10 cellular contexts compared by ENCODE assay signal in genomic region chr2:241561811-241562210, GRCh38. TPM values are rescaled to one million over a fixed set of nuclear protein-coding genes. Genes with fewer than 3 reads are reported as not detected.
DNase-seq lines count a peak whose midpoint lies in the region; ATAC-seq and TF ChIP-seq lines count a peak whose summit lies in the region.
"Had no signal": no experiment of that assay in that cellular context is flagged by ENCODE, and none has a peak within 500 bp of the region (broad histone marks: within the 10 kb centered on the region; RNA-seq: fewer than 3 reads in every experiment).

No MANE protein-coding gene starts in this region.

- TF ChIP-seq CTCF in BE2C (IDR thresholded peaks at IDR 0.05; ENCODE audit: low read depth, low read length) (no peak), fibroblast of pulmonary artery (IDR thresholded peaks at IDR 0.05; ENCODE audit: low read length, missing control alignments) (no peak)

- H3K27ac Mint-ChIP-seq in stimulated activated effector memory CD8-positive, alpha-beta T cell treated with anti-CD3 and anti-CD28 coated beads, Interleukin-12 subunit alpha, Interleukin-12 subunit beta, amount 100 ng/mL, for 72 hours: no peak overlapping the region
- H3K27ac Mint-ChIP-seq: activated T-helper 17 cell treated with anti-CD3 and anti-CD28 coated beads, Interleukin-2, amount 50 U/mL, for 72 hours had no signal

- ATAC-seq in SK-N-SH treated with all-trans-retinoic acid at 6 μM for 48 hours (peak; percentile 75), GM18520 (IDR thresholded peaks at IDR 0.05; ENCODE audit: unreplicated experiment) (no peak)
- ATAC-seq in stimulated activated effector memory CD8-positive, alpha-beta T cell treated with anti-CD3 and anti-CD28 coated beads, Interleukin-12 subunit alpha, Interleukin-12 subunit beta, amount 100 ng/mL, for 72 hours: no peak
- ATAC-seq: activated T-helper 17 cell treated with anti-CD3 and anti-CD28 coated beads, Interleukin-2, amount 50 U/mL, for 72 hours had no signal

- no peaks in the 10 kb centered on the region for H3K9me3 ChIP-seq in BE2C

- H3K4me1 ChIP-seq in BE2C: peaks cover 43% of the 10 kb centered on the region

- H3K36me3 ChIP-seq in BE2C: no peaks in the 10 kb centered on the region

- no peaks in the 10 kb centered on the region for H3K36me3 Mint-ChIP-seq in stimulated activated effector memory CD8-positive, alpha-beta T cell treated with anti-CD3 and anti-CD28 coated beads, Interleukin-12 subunit alpha, Interleukin-12 subunit beta, amount 100 ng/mL, for 72 hours

- no peak overlapping the region for H3K4me3 ChIP-seq in BE2C (ENCODE audit: low read depth, low read length)
- no peak overlapping the region for H3K4me3 ChIP-seq in fibroblast of pulmonary artery (replicated peaks; ENCODE audit: low read depth, low read length)

- no peak overlapping the region for H3K4me3 Mint-ChIP-seq in stimulated activated effector memory CD8-positive, alpha-beta T cell treated with anti-CD3 and anti-CD28 coated beads, Interleukin-12 subunit alpha, Interleukin-12 subunit beta, amount 100 ng/mL, for 72 hours
- H3K4me3 Mint-ChIP-seq: activated T-helper 17 cell treated with anti-CD3 and anti-CD28 coated beads, Interleukin-2, amount 50 U/mL, for 72 hours had no signal

- DNase-seq in BE2C: peak; percentile 78
- DNase-seq in fibroblast of pulmonary artery (ENCODE audit: low read depth): peak; percentile 80
- DNase-seq in nucleus accumbens (lab: John Stamatoyannopoulos, UW): peak in 46 of 56 donors; percentile 8 to 92 (median 57)
- no peak for DNase-seq in activated gamma-delta T cell (lab: John Stamatoyannopoulos, UW)
- no peak for DNase-seq in activated CD4-positive, CD25-positive, alpha-beta regulatory T cell treated with anti-CD3 and anti-CD28 coated beads, Interleukin-2, amount 50 U/mL, for 72 hours
- no peak for DNase-seq in stimulated activated effector memory CD8-positive, alpha-beta T cell treated with anti-CD3 and anti-CD28 coated beads, Interleukin-12 subunit alpha, Interleukin-12 subunit beta, amount 100 ng/mL, for 72 hours (ENCODE audit: low spot score in 2 of 2)
- DNase-seq: DMS 273 treated with DMSO at 0.1 percent for 48 hours had no signal

- no peaks in the 10 kb centered on the region for H3K27me3 ChIP-seq in BE2C

- H3K4me1 Mint-ChIP-seq in stimulated activated effector memory CD8-positive, alpha-beta T cell treated with anti-CD3 and anti-CD28 coated beads, Interleukin-12 subunit alpha, Interleukin-12 subunit beta, amount 100 ng/mL, for 72 hours: no peaks in the 10 kb centered on the region
- H3K4me1 Mint-ChIP-seq: activated T-helper 17 cell treated with anti-CD3 and anti-CD28 coated beads, Interleukin-2, amount 50 U/mL, for 72 hours had no signal

- H3K9me3 Mint-ChIP-seq in stimulated activated effector memory CD8-positive, alpha-beta T cell treated with anti-CD3 and anti-CD28 coated beads, Interleukin-12 subunit alpha, Interleukin-12 subunit beta, amount 100 ng/mL, for 72 hours: no peaks in the 10 kb centered on the region
- H3K9me3 Mint-ChIP-seq: activated T-helper 17 cell treated with anti-CD3 and anti-CD28 coated beads, Interleukin-2, amount 50 U/mL, for 72 hours had no signal

TF ChIP-seq in SK-N-SH treated with all-trans-retinoic acid at 6 μM for 48 hours, 23 proteins besides CTCF, POLR2A, EP300 and RAD21:
- TF ChIP-seq CSDC2 (CRISPR knock-in tag; IDR thresholded peaks at IDR 0.05) (no peak), CSRNP3 (CRISPR knock-in tag; IDR thresholded peaks at IDR 0.05) (no peak), ISL1 (CRISPR knock-in tag; IDR thresholded peaks at IDR 0.05) (no peak), OSR1 (CRISPR knock-in tag; IDR thresholded peaks at IDR 0.05) (no peak), ZNF70 (CRISPR knock-in tag; IDR thresholded peaks at IDR 0.05) (no peak)

RNA-seq across cellular contexts. Expression of gene BOK, which starts 3.3 kb away (rescaled TPM):
- polyA plus RNA-seq in BE2C (2012; ENCODE audit: insufficient read depth, insufficient read length, low read depth): 2.9 TPM

RNA-seq across cellular contexts. Expression of gene STK25, which starts 53.4 kb away (rescaled TPM):
- polyA plus RNA-seq in BE2C (2012; ENCODE audit: insufficient read depth, insufficient read length, low read depth): 378 TPM

Comparison
In these comparisons a context has a peak if more than half of its experiments do, and no peak if none do; other contexts are left out.
1. DNase-seq: peak in BE2C (single experiment), fibroblast of pulmonary artery (single experiment) and nucleus accumbens (46 of 56); none in activated gamma-delta T cell (single experiment), activated CD4-positive, CD25-positive, alpha-beta regulatory T cell treated with anti-CD3 and anti-CD28 coated beads, Interleukin-2, amount 50 U/mL, for 72 hours (single experiment) and stimulated activated effector memory CD8-positive, alpha-beta T cell treated with anti-CD3 and anti-CD28 coated beads, Interleukin-12 subunit alpha, Interleukin-12 subunit beta, amount 100 ng/mL, for 72 hours (0 of 2).